In genomic region chr6:106084106-106084963, GRCh38 we compare ENCODE assay signal across 7 cellular contexts.
DNase-seq lines count a peak whose midpoint lies in the region; ATAC-seq lines count a peak whose summit lies in the region.

No MANE protein-coding gene starts in this region.

- DNase-seq in GF-D8 (lab: John Stamatoyannopoulos, UW) (peak; percentile 78), NOMO-1 treated with dmso at 0.1 percent for 144 hours (lab: John Stamatoyannopoulos, UW; ENCODE audit: unreplicated experiment) (peak; percentile 88), caudate nucleus (lab: John Stamatoyannopoulos, UW) (peak in 1 of 61 donors; percentile 44), midbrain (lab: John Stamatoyannopoulos, UW) (peak; percentile 41)
- DNase-seq in stimulated activated naive CD4-positive, alpha-beta T cell treated with Interleukin-2 at 50 U/mL for 16 hours (lab: John Stamatoyannopoulos, UW): no peak

- peak overlapping the region; percentile 9 for H3K27ac ChIP-seq in caudate nucleus (ENCODE audit: low read depth, low read length)

- ATAC-seq in GM19463 (IDR thresholded peaks at IDR 0.05; ENCODE audit: unreplicated experiment): peak; percentile 58
- peak; percentile 74 for ATAC-seq in HG03439 (IDR thresholded peaks at IDR 0.05; ENCODE audit: unreplicated experiment)
